Comparison of ENCODE assay signal across 25 cellular contexts in the genomic region with DNA sequence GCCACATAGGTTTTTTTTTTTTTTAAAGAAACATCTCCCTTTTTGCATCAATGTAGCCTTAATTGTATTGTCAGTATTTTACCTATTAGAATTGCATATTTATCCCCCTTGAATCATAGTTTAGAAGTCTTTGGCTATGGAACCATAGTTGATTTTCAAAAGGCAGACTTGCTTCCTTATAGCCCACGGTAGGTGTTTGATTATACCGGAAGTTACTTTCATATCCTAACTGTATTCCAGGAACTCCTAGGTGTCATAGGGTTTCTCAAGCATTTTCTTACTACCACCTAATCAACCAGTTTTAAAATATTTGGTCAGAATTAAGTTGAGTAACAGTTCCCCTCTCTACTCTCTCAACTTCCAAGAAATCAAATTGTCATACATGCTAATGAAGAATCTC.
DNase-seq lines count a peak whose midpoint lies in the region; ATAC-seq, FAIRE-seq and TF ChIP-seq lines count a peak whose summit lies in the region.
"Had no signal": no experiment of that assay in that cellular context is flagged by ENCODE, and none has a peak within 500 bp of the region (broad histone marks: within the 10 kb centered on the region; RNA-seq: fewer than 3 reads in every experiment).

No MANE protein-coding gene starts in this region.

- H3K9me3 ChIP-seq in K562 (replicated peaks; ENCODE audit: control insufficient read depth, insufficient read depth, low read depth, low read length) (no peaks in the 10 kb centered on the region), mucosa of descending colon (no peaks in the 10 kb centered on the region), suprapubic skin (no peaks in the 10 kb centered on the region)
- H3K9me3 ChIP-seq: BE2C; BLaER1 treated with 17β-estradiol and CSF1 and Interleukin-3, amounts not matched to agents 10 nM and 100 nM had no signal

- H3K9me3 Mint-ChIP-seq in stimulated activated effector memory CD8-positive, alpha-beta T cell treated with anti-CD3 and anti-CD28 coated beads, Interleukin-12 subunit alpha, Interleukin-12 subunit beta, amount 100 ng/mL, for 72 hours = no peaks in the 10 kb centered on the region
- H3K9me3 Mint-ChIP-seq in chondrocyte (ENCODE audit: low read depth) = no peaks in the 10 kb centered on the region
- H3K9me3 Mint-ChIP-seq: CD14-positive monocyte; CD4-positive, alpha-beta T cell; CD8-positive, alpha-beta memory T cell; H9; HFFc6 had no signal

- no peak overlapping the region for H3K4me3 Mint-ChIP-seq in stimulated activated effector memory CD8-positive, alpha-beta T cell treated with anti-CD3 and anti-CD28 coated beads, Interleukin-12 subunit alpha, Interleukin-12 subunit beta, amount 100 ng/mL, for 72 hours
- H3K4me3 Mint-ChIP-seq in chondrocyte (ENCODE audit: unreplicated experiment) = no peak overlapping the region
- H3K4me3 Mint-ChIP-seq: CD14-positive monocyte; CD4-positive, alpha-beta T cell; CD8-positive, alpha-beta memory T cell; H9; HFFc6 had no signal

- H3K4me3 ChIP-seq in ACC112 (ENCODE audit: low read depth, low read length) (no peak overlapping the region), K562 (no peak overlapping the region), mucosa of descending colon (no peak overlapping the region), suprapubic skin (no peak overlapping the region)
- H3K4me3 ChIP-seq: BLaER1 treated with 17β-estradiol and CSF1 and Interleukin-3, amounts not matched to agents 10 nM and 100 nM; GM12878 had no signal

- H3K36me3 ChIP-seq in ACC112 (ENCODE audit: insufficient read depth, low read length) = no peaks in the 10 kb centered on the region
- no peaks in the 10 kb centered on the region for H3K36me3 ChIP-seq in K562 (ENCODE audit: control insufficient read depth, insufficient read depth, low read length)
- H3K36me3 ChIP-seq in mucosa of descending colon (ENCODE audit: low read depth) = no peaks in the 10 kb centered on the region
- H3K36me3 ChIP-seq in suprapubic skin = no peaks in the 10 kb centered on the region
- H3K36me3 ChIP-seq: BE2C; BLaER1 treated with 17β-estradiol and CSF1 and Interleukin-3, amounts not matched to agents 10 nM and 100 nM had no signal

- in situ Hi-C loops in K562 (cut with MboI) = no loop called here

- H3K27ac ChIP-seq in ACC112 (ENCODE audit: low read depth, low read length) = no peak overlapping the region
- no peak overlapping the region for H3K27ac ChIP-seq in K562 (ENCODE audit: extremely low read depth, low read depth, low read length)
- no peak overlapping the region for H3K27ac ChIP-seq in suprapubic skin
- H3K27ac ChIP-seq: BLaER1 treated with 17β-estradiol and CSF1 and Interleukin-3, amounts not matched to agents 10 nM and 100 nM had no signal

- H3K4me1 Mint-ChIP-seq in stimulated activated effector memory CD8-positive, alpha-beta T cell treated with anti-CD3 and anti-CD28 coated beads, Interleukin-12 subunit alpha, Interleukin-12 subunit beta, amount 100 ng/mL, for 72 hours = no peaks in the 10 kb centered on the region
- H3K4me1 Mint-ChIP-seq in chondrocyte (ENCODE audit: low read depth) = no peaks in the 10 kb centered on the region
- H3K4me1 Mint-ChIP-seq: CD14-positive monocyte; CD8-positive, alpha-beta memory T cell; H9 had no signal

- TF ChIP-seq RAD21 in K562 (CRISPR knock-in tag; conservative IDR thresholded peaks at IDR 0.05 in 1 of 2, IDR thresholded peaks at IDR 0.05 in 1 of 2) = no peak

- DNase-seq in H54 (ENCODE audit: insufficient read length, low spot score) (no peak), K562 (ENCODE audit: extremely low read depth in 1 of 4, low spot score in 3 of 4) (no peak), mucosa of descending colon (no peak), chondrocyte (ENCODE audit: low spot score) (no peak), suprapubic skin (ENCODE audit: low spot score in 2 of 2) (no peak)
- DNase-seq in stimulated activated effector memory CD8-positive, alpha-beta T cell treated with anti-CD3 and anti-CD28 coated beads, Interleukin-12 subunit alpha, Interleukin-12 subunit beta, amount 100 ng/mL, for 72 hours (ENCODE audit: low spot score in 2 of 2) = no peak
- DNase-seq in activated naive CD4-positive, alpha-beta T cell treated with Interleukin-2 at 50 U/mL for 16 hours = no peak
- DNase-seq: ACHN; AML-193; BE2C; CD4-positive, alpha-beta T cell; CD8-positive, alpha-beta memory T cell; DMS 273 treated with DMSO at 0.1 percent for 48 hours; DMS79; EL; GDM1; GOT3; H9; HFFc6 had no signal

- H4K20me1 ChIP-seq in K562 (replicated peaks; ENCODE audit: control insufficient read depth, insufficient read depth, low read length) = no peaks in the 10 kb centered on the region
- H4K20me1 ChIP-seq: BLaER1 treated with 17β-estradiol and CSF1 and Interleukin-3, amounts not matched to agents 10 nM and 100 nM had no signal

- H2AFZ ChIP-seq in ACC112 (ENCODE audit: low read length, unreplicated experiment) (peak overlapping the region; percentile 51), K562 (ENCODE audit: low read depth, low read length) (no peak overlapping the region)

- FAIRE-seq in H54 (lab: Jason Lieb, UNC) (peak; percentile 53), K562 (lab: Jason Lieb, UNC) (no peak)
- FAIRE-seq: D721Med, GM12878 had no signal

- H3K79me2 ChIP-seq in ACC112 (ENCODE audit: control insufficient read depth, insufficient read depth, low read length, unreplicated experiment) = no peaks in the 10 kb centered on the region
- no peaks in the 10 kb centered on the region for H3K79me2 ChIP-seq in K562 (ENCODE audit: control insufficient read depth, insufficient read depth, low read length)

- H3K36me3 Mint-ChIP-seq in stimulated activated effector memory CD8-positive, alpha-beta T cell treated with anti-CD3 and anti-CD28 coated beads, Interleukin-12 subunit alpha, Interleukin-12 subunit beta, amount 100 ng/mL, for 72 hours = no peaks in the 10 kb centered on the region
- H3K36me3 Mint-ChIP-seq in chondrocyte (ENCODE audit: low read depth) = no peaks in the 10 kb centered on the region
- H3K36me3 Mint-ChIP-seq: CD14-positive monocyte; CD8-positive, alpha-beta memory T cell had no signal

- no peak for ATAC-seq in K562
- ATAC-seq in mucosa of descending colon = peak; percentile 68
- ATAC-seq in stimulated activated effector memory CD8-positive, alpha-beta T cell treated with anti-CD3 and anti-CD28 coated beads, Interleukin-12 subunit alpha, Interleukin-12 subunit beta, amount 100 ng/mL, for 72 hours = no peak
- ATAC-seq: GM12878, HCT116 had no signal

- H3K27me3 ChIP-seq in ACC112 (ENCODE audit: insufficient read depth, low read length) (no peaks in the 10 kb centered on the region), K562 (ENCODE audit: control insufficient read depth in 2 of 2, insufficient read depth in 2 of 2, low read length in 2 of 2) (peaks cover 0 to 3% of the 10 kb centered on the region in 2 experiments; a peak in 1 of 5 replicates), suprapubic skin (no peaks in the 10 kb centered on the region)
- H3K27me3 ChIP-seq: BE2C; BLaER1 treated with 17β-estradiol and CSF1 and Interleukin-3, amounts not matched to agents 10 nM and 100 nM had no signal

- no peak overlapping the region for H3K27ac Mint-ChIP-seq in stimulated activated effector memory CD8-positive, alpha-beta T cell treated with anti-CD3 and anti-CD28 coated beads, Interleukin-12 subunit alpha, Interleukin-12 subunit beta, amount 100 ng/mL, for 72 hours
- H3K27ac Mint-ChIP-seq in chondrocyte (ENCODE audit: unreplicated experiment) = no peak overlapping the region
- H3K27ac Mint-ChIP-seq: CD14-positive monocyte; CD4-positive, alpha-beta T cell; CD8-positive, alpha-beta memory T cell; H9; HFFc6 had no signal

- BruUV-seq in K562 (replicated peaks; lab: Mats Ljungman, UMichigan) = no TSS peak

- peaks cover 7% of the 10 kb centered on the region for H3K4me1 ChIP-seq in ACC112 (ENCODE audit: control insufficient read depth, insufficient read depth, low read length, unreplicated experiment)
- no peaks in the 10 kb centered on the region for H3K4me1 ChIP-seq in K562 (replicated peaks in 1 of 2; ENCODE audit: control insufficient read depth in 2 of 2, insufficient read depth in 2 of 2, low read length in 2 of 2)
- H3K4me1 ChIP-seq in mucosa of descending colon (ENCODE audit: low read depth) = no peaks in the 10 kb centered on the region
- H3K4me1 ChIP-seq in suprapubic skin = no peaks in the 10 kb centered on the region
- H3K4me1 ChIP-seq: BE2C; BLaER1 treated with 17β-estradiol and CSF1 and Interleukin-3, amounts not matched to agents 10 nM and 100 nM had no signal

- TF ChIP-seq POLR2A in H54 (IDR thresholded peaks at IDR 0.05; ENCODE audit: low read depth, low read length) = no peak
- TF ChIP-seq POLR2A in K562 (conservative IDR thresholded peaks at IDR 0.05) = no peak
- TF ChIP-seq POLR2A in suprapubic skin (IDR thresholded peaks at IDR 0.05) = no peak

- no peaks in the 10 kb centered on the region for H3K9me1 ChIP-seq in K562 (ENCODE audit: control insufficient read depth, insufficient read depth, low read length)

- TF ChIP-seq CTCF in K562 (IDR thresholded peaks at IDR 0.05 in 2 of 3, conservative IDR thresholded peaks at IDR 0.05 in 1 of 3; ENCODE audit: insufficient read depth in 2 of 3, low read depth in 1 of 3, low read length in 3 of 3) (no peak), mucosa of descending colon (IDR thresholded peaks at IDR 0.05) (no peak), chondrocyte (IDR thresholded peaks at IDR 0.05) (no peak), suprapubic skin (IDR thresholded peaks at IDR 0.05) (no peak)

- TF ChIP-seq EP300 in K562 (IDR thresholded peaks at IDR 0.05; ENCODE audit: low read length) = no peak
- no peak for TF ChIP-seq EP300 in suprapubic skin (IDR thresholded peaks at IDR 0.05)

- no peak overlapping the region for H3K4me2 ChIP-seq in K562 (ENCODE audit: insufficient read depth, low read length)
- H3K4me2 ChIP-seq: BLaER1 treated with 17β-estradiol and CSF1 and Interleukin-3, amounts not matched to agents 10 nM and 100 nM had no signal

- H3K27me3 Mint-ChIP-seq in chondrocyte (ENCODE audit: low read depth) = no peaks in the 10 kb centered on the region

- WGBS in K562 (ENCODE audit: insufficient coverage, low coverage, missing lambda C conversion rate) = 6% methylated on average over 2 of the region's 2 CpGs
- 98% methylated on average over 2 of the region's 2 CpGs for WGBS in suprapubic skin

- no peak overlapping the region for H3K9ac ChIP-seq in K562 (ENCODE audit: insufficient read depth in 1 of 2, low read depth in 2 of 2, low read length in 2 of 2)
- H3K9ac ChIP-seq: BLaER1 treated with 17β-estradiol and CSF1 and Interleukin-3, amounts not matched to agents 10 nM and 100 nM had no signal

- intact Hi-C loops in K562 (cut with micrococcal nuclease) (no loop called here), mucosa of descending colon (cut with DNase I, micrococcal nuclease) (no loop called here)

- POLR2A ChIA-PET in K562 (lab: Yijun Ruan, JAX) = interaction anchor here (0.9 kb wide), 1 partner anchor 12 kb away, joined by 5 read pairs; a partner anchor contains a TSS

- CTCF ChIA-PET in K562 (lab: Yijun Ruan, JAX; ENCODE audit: low intra/inter-chr PET ratio) = no interaction called here
